Comparison of ENCODE assay signal across 1 cellular context in the genomic region with DNA sequence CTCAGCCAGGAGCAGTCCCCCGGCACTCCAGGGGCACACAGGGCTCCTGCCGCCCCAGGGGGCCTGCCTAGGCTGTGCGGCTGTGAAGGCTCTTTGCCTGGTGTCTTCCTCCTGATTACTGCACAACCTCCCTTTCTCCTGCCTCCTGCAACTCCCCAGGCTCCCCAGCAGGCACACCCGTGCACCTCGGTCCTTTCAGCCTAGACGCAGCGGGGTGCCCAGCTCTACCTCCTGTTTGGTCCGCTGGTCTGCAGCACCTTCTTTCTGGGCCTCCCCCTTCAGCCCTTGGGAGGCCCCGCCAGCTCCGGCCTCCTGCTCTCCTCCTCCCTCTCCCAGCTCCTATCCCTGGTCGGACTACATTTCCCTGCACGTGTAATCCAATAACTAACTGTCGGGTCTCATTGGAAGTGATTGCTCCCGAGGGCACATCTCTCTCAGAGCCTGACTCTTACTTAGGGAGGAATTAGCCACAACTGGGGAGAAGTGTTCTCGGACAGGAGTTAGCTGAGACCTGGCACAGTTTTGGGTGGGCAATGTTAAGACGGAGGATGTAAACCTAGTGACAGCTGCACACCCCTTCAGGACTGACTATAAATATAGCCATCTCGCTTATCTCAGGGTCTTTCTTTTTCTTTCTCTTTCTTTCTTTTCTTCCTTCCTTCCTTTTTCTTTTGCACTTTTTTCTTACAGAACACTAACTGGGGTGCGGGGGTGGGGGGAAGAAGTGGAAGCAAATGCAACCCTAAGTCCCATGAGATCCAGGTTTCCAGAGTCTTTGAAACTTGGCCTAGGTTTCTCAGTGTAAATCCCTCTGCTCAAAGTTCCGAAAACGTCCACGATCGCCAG.
TF ChIP-seq lines count a peak whose summit lies in the region.

No MANE protein-coding gene starts in this region.

TF ChIP-seq in HEK293, 187 proteins besides CTCF, POLR2A, EP300 and RAD21 (continued from another document and continues in another):
- TF ChIP-seq ZNF76 (tag by site-specific recombination; IDR thresholded peaks at IDR 0.05; ENCODE audit: borderline replicate concordance, low read depth) (peak; percentile 62; the same call in 1 of the 2 replicates), SP7 (tag by site-specific recombination; IDR thresholded peaks at IDR 0.05) (peak; percentile 75), ZNF341 (tag by site-specific recombination; IDR thresholded peaks at IDR 0.05; ENCODE audit: low read depth) (peak; percentile 78), ZFP3 (tag by site-specific recombination; IDR thresholded peaks at IDR 0.05; ENCODE audit: low read depth) (no peak), KLF1 (tag by site-specific recombination; IDR thresholded peaks at IDR 0.05) (no peak), ZNF423 (tag by site-specific recombination; IDR thresholded peaks at IDR 0.05) (peak; percentile 98), ZNF146 (tag by site-specific recombination; IDR thresholded peaks at IDR 0.05) (no peak), HOXC10 (CRISPR knock-in tag; IDR thresholded peaks at IDR 0.05) (no peak), ZNF335 (tag by site-specific recombination; conservative IDR thresholded peaks at IDR 0.05) (peak; percentile 62), ZNF654 (tag by site-specific recombination; IDR thresholded peaks at IDR 0.05; ENCODE audit: low read depth) (no peak), ZNF768 (tag by site-specific recombination; IDR thresholded peaks at IDR 0.05) (0 out of 2 replicates have a peak, but pooled peaks have one; percentile 6), ZNF514 (tag by site-specific recombination; IDR thresholded peaks at IDR 0.05) (no peak), ZNF416 (tag by site-specific recombination; IDR thresholded peaks at IDR 0.05) (no peak), KLF9 (tag by site-specific recombination; IDR thresholded peaks at IDR 0.05; ENCODE audit: low read depth) (no peak), ZNF837 (tag by site-specific recombination; IDR thresholded peaks at IDR 0.05) (0 out of 2 replicates have a peak, but pooled peaks have one; percentile 74), ZNF175 (tag by site-specific recombination; IDR thresholded peaks at IDR 0.05) (no peak), ZFP37 (tag by site-specific recombination; IDR thresholded peaks at IDR 0.05) (no peak), GFI1B (tag by site-specific recombination; IDR thresholded peaks at IDR 0.05) (no peak), ZBTB1 (tag by site-specific recombination; IDR thresholded peaks at IDR 0.05) (no peak), ZNF292 (tag by site-specific recombination; IDR thresholded peaks at IDR 0.05; ENCODE audit: borderline replicate concordance, low read depth) (no peak), ZNF140 (tag by site-specific recombination; IDR thresholded peaks at IDR 0.05) (no peak), GLIS1 (tag by site-specific recombination; IDR thresholded peaks at IDR 0.05) (peak; percentile 97), KLF8 (tag by site-specific recombination; IDR thresholded peaks at IDR 0.05) (peak; percentile 25; the same call in 1 of the 2 replicates), ZFHX2 (tag by site-specific recombination; conservative IDR thresholded peaks at IDR 0.05) (no peak), ZNF184 (tag by site-specific recombination; IDR thresholded peaks at IDR 0.05) (no peak), ZNF677 (tag by site-specific recombination; IDR thresholded peaks at IDR 0.05) (no peak), HOXA7 (CRISPR knock-in tag; IDR thresholded peaks at IDR 0.05; ENCODE audit: borderline replicate concordance) (no peak), ZNF501 (tag by site-specific recombination; IDR thresholded peaks at IDR 0.05) (no peak), ZIC2 (tag by site-specific recombination; IDR thresholded peaks at IDR 0.05) (peak; percentile 99), OSR2 (tag by site-specific recombination; IDR thresholded peaks at IDR 0.05) (peak; percentile 52), ZNF302 (tag by site-specific recombination; IDR thresholded peaks at IDR 0.05; ENCODE audit: low read depth) (no peak), ZNF843 (tag by site-specific recombination; IDR thresholded peaks at IDR 0.05) (no peak), WT1 (tag by site-specific recombination; IDR thresholded peaks at IDR 0.05) (peak; percentile 93), ZNF621 (tag by site-specific recombination; IDR thresholded peaks at IDR 0.05) (no peak), IKZF3 (tag by site-specific recombination; IDR thresholded peaks at IDR 0.05) (peak; percentile 57), MYNN (tag by site-specific recombination; IDR thresholded peaks at IDR 0.05; ENCODE audit: borderline replicate concordance) (no peak), ZBTB8A (tag by site-specific recombination; IDR thresholded peaks at IDR 0.05) (peak; percentile 94), ZNF121 (tag by site-specific recombination; IDR thresholded peaks at IDR 0.05) (no peak), ZXDB (tag by site-specific recombination; IDR thresholded peaks at IDR 0.05) (peak; percentile 96), ZNF366 (tag by site-specific recombination; conservative IDR thresholded peaks at IDR 0.05) (peak; percentile 76), ZNF660 (tag by site-specific recombination; IDR thresholded peaks at IDR 0.05) (no peak), ZSCAN16 (tag by site-specific recombination; IDR thresholded peaks at IDR 0.05) (no peak), EGR2 (tag by site-specific recombination; IDR thresholded peaks at IDR 0.05; ENCODE audit: low read depth) (no peak), ZNF132 (tag by site-specific recombination; IDR thresholded peaks at IDR 0.05; ENCODE audit: borderline replicate concordance) (no peak), FEZF1 (tag by site-specific recombination; IDR thresholded peaks at IDR 0.05) (no peak), ZNF626 (tag by site-specific recombination; IDR thresholded peaks at IDR 0.05) (no peak), REPIN1 (tag by site-specific recombination; IDR thresholded peaks at IDR 0.05; ENCODE audit: low read depth) (no peak), OVOL3 (tag by site-specific recombination; IDR thresholded peaks at IDR 0.05) (no peak), SP3 (tag by site-specific recombination; IDR thresholded peaks at IDR 0.05) (peak; percentile 32)
- TF ChIP-seq, protein P1, sequence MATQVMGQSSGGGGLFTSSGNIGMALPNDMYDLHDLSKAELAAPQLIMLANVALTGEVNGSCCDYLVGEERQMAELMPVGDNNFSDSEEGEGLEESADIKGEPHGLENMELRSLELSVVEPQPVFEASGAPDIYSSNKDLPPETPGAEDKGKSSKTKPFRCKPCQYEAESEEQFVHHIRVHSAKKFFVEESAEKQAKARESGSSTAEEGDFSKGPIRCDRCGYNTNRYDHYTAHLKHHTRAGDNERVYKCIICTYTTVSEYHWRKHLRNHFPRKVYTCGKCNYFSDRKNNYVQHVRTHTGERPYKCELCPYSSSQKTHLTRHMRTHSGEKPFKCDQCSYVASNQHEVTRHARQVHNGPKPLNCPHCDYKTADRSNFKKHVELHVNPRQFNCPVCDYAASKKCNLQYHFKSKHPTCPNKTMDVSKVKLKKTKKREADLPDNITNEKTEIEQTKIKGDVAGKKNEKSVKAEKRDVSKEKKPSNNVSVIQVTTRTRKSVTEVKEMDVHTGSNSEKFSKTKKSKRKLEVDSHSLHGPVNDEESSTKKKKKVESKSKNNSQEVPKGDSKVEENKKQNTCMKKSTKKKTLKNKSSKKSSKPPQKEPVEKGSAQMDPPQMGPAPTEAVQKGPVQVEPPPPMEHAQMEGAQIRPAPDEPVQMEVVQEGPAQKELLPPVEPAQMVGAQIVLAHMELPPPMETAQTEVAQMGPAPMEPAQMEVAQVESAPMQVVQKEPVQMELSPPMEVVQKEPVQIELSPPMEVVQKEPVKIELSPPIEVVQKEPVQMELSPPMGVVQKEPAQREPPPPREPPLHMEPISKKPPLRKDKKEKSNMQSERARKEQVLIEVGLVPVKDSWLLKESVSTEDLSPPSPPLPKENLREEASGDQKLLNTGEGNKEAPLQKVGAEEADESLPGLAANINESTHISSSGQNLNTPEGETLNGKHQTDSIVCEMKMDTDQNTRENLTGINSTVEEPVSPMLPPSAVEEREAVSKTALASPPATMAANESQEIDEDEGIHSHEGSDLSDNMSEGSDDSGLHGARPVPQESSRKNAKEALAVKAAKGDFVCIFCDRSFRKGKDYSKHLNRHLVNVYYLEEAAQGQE (tag by site-specific recombination; IDR thresholded peaks at IDR 0.05), result no peak; the same call in 1 of the 2 replicates
- TF ChIP-seq, protein P2, sequence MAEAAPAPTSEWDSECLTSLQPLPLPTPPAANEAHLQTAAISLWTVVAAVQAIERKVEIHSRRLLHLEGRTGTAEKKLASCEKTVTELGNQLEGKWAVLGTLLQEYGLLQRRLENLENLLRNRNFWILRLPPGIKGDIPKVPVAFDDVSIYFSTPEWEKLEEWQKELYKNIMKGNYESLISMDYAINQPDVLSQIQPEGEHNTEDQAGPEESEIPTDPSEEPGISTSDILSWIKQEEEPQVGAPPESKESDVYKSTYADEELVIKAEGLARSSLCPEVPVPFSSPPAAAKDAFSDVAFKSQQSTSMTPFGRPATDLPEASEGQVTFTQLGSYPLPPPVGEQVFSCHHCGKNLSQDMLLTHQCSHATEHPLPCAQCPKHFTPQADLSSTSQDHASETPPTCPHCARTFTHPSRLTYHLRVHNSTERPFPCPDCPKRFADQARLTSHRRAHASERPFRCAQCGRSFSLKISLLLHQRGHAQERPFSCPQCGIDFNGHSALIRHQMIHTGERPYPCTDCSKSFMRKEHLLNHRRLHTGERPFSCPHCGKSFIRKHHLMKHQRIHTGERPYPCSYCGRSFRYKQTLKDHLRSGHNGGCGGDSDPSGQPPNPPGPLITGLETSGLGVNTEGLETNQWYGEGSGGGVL (tag by site-specific recombination; IDR thresholded peaks at IDR 0.05), result peak; percentile 62; the same call in 1 of the 2 replicates
- TF ChIP-seq, protein P3, sequence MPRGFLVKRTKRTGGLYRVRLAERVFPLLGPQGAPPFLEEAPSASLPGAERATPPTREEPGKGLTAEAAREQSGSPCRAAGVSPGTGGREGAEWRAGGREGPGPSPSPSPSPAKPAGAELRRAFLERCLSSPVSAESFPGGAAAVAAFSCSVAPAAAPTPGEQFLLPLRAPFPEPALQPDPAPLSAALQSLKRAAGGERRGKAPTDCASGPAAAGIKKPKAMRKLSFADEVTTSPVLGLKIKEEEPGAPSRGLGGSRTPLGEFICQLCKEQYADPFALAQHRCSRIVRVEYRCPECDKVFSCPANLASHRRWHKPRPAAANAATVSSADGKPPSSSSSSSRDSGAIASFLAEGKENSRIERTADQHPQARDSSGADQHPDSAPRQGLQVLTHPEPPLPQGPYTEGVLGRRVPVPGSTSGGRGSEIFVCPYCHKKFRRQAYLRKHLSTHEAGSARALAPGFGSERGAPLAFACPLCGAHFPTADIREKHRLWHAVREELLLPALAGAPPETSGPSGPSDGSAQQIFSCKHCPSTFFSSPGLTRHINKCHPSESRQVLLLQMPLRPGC (tag by site-specific recombination; IDR thresholded peaks at IDR 0.05), result no peak
- TF ChIP-seq, protein P4, sequence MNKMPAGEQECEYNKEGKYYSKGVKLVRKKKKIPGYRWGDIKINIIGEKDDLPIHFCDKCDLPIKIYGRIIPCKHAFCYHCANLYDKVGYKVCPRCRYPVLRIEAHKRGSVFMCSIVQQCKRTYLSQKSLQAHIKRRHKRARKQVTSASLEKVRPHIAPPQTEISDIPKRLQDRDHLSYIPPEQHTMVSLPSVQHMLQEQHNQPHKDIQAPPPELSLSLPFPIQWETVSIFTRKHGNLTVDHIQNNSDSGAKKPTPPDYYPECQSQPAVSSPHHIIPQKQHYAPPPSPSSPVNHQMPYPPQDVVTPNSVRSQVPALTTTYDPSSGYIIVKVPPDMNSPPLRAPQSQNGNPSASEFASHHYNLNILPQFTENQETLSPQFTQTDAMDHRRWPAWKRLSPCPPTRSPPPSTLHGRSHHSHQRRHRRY (tag by site-specific recombination; IDR thresholded peaks at IDR 0.05), result no peak
- TF ChIP-seq, protein P5, sequence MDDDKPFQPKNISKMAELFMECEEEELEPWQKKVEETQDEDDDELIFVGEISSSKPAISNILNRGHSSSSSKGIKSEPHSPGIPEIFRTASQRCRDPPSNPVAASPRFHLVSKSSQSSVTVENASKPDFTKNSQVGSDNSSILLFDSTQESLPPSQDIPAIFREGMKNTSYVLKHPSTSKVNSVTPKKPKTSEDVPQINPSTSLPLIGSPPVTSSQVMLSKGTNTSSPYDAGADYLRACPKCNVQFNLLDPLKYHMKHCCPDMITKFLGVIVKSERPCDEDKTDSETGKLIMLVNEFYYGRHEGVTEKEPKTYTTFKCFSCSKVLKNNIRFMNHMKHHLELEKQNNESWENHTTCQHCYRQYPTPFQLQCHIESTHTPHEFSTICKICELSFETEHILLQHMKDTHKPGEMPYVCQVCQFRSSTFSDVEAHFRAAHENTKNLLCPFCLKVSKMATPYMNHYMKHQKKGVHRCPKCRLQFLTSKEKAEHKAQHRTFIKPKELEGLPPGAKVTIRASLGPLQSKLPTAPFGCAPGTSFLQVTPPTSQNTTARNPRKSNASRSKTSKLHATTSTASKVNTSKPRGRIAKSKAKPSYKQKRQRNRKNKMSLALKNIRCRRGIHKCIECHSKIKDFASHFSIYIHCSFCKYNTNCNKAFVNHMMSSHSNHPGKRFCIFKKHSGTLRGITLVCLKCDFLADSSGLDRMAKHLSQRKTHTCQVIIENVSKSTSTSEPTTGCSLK (tag by site-specific recombination; IDR thresholded peaks at IDR 0.05), result no peak
- TF ChIP-seq, protein P6, sequence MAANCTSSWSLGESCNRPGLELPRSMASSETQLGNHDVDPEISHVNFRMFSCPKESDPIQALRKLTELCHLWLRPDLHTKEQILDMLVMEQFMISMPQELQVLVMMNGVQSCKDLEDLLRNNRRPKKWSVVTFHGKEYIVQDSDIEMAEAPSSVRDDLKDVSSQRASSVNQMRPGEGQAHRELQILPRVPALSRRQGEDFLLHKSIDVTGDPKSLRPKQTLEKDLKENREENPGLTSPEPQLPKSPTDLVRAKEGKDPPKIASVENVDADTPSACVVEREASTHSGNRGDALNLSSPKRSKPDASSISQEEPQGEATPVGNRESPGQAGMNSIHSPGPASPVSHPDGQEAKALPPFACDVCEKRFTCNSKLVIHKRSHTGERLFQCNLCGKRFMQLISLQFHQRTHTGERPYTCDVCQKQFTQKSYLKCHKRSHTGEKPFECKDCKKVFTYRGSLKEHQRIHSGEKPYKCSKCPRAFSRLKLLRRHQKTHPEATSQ (tag by site-specific recombination; IDR thresholded peaks at IDR 0.05), result no peak
- TF ChIP-seq, protein P7, sequence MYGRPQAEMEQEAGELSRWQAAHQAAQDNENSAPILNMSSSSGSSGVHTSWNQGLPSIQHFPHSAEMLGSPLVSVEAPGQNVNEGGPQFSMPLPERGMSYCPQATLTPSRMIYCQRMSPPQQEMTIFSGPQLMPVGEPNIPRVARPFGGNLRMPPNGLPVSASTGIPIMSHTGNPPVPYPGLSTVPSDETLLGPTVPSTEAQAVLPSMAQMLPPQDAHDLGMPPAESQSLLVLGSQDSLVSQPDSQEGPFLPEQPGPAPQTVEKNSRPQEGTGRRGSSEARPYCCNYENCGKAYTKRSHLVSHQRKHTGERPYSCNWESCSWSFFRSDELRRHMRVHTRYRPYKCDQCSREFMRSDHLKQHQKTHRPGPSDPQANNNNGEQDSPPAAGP (tag by site-specific recombination; IDR thresholded peaks at IDR 0.05), result peak; percentile 35; the same call in 1 of the 2 replicates
- TF ChIP-seq, protein P8, sequence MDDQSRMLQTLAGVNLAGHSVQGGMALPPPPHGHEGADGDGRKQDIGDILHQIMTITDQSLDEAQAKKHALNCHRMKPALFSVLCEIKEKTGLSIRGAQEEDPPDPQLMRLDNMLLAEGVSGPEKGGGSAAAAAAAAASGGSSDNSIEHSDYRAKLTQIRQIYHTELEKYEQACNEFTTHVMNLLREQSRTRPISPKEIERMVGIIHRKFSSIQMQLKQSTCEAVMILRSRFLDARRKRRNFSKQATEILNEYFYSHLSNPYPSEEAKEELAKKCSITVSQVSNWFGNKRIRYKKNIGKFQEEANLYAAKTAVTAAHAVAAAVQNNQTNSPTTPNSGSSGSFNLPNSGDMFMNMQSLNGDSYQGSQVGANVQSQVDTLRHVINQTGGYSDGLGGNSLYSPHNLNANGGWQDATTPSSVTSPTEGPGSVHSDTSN (CRISPR knock-in tag; IDR thresholded peaks at IDR 0.05), result no peak
